In the genomic region with DNA sequence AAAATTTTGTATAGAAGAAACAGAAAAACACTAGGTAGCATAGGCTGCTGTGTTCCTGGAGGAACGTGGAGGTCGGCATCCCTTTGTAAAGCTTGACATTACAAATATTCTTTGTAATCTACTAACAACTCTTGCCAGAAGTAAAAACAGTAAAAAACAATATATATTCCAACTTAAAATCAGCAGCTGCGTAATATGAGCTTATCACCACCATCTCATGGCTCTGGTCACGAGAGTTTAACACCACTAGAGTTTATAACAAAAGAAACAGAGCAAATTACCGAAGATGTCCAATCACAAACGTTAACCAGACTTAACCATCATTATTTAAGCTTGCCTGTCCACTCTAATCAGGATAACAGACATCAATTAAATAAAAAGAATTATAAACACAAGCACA, we compare ENCODE assay signal across 18 cellular contexts.
A peak's percentile ranks its signal among the peaks of the same experiment; 100 is the strongest.
DNase-seq lines count a peak whose midpoint lies in the region; ATAC-seq and TF ChIP-seq lines count a peak whose summit lies in the region.
"Had no signal": no experiment of that assay in that cellular context is flagged by ENCODE, and none has a peak within 500 bp of the region (broad histone marks: within the 10 kb centered on the region; RNA-seq: fewer than 3 reads in every experiment).

No MANE protein-coding gene starts in this region.

- H3K4me1 Mint-ChIP-seq in activated T-cell treated with anti-CD3 and anti-CD28 coated beads, Interleukin-2, amount 50 U/mL, for 4 hours (ENCODE audit: low read depth): no peaks in the 10 kb centered on the region
- no peaks in the 10 kb centered on the region for H3K4me1 Mint-ChIP-seq in nephron progenitor cell

- TF ChIP-seq CTCF in A673 (conservative IDR thresholded peaks at IDR 0.05; ENCODE audit: low read depth, low read length) (no peak), HCT116 (IDR thresholded peaks at IDR 0.05 in 2 of 3, conservative IDR thresholded peaks at IDR 0.05 in 1 of 3; ENCODE audit: borderline replicate concordance in 1 of 3, insufficient read depth in 1 of 3, low read depth in 2 of 3, low read length in 2 of 3) (no peak), SU-DHL-6 (IDR thresholded peaks at IDR 0.05; ENCODE audit: insufficient read depth, low read length, poor library complexity, severe bottlenecking) (no peak), retinal pigment epithelial cell (conservative IDR thresholded peaks at IDR 0.05; ENCODE audit: low read depth, low read length) (no peak), nephron progenitor cell (IDR thresholded peaks at IDR 0.05) (no peak)

- peaks cover 30% of the 10 kb centered on the region for H3K79me2 ChIP-seq in HCT116 (ENCODE audit: insufficient read depth, low read length)
- no peaks in the 10 kb centered on the region for H3K79me2 ChIP-seq in SU-DHL-6 (ENCODE audit: insufficient read depth, low read length)

- H3K4me1 ChIP-seq in A673 (ENCODE audit: insufficient read depth, low read length, poor library complexity, severe bottlenecking) (peaks cover 88% of the 10 kb centered on the region), HCT116 (ENCODE audit: control insufficient read depth in 1 of 2, insufficient read depth in 2 of 2, low read length in 2 of 2) (peaks cover 61 to 87% of the 10 kb centered on the region in 2 experiments)
- H3K4me1 ChIP-seq: BLaER1, HAP-1 had no signal

- H3K9ac ChIP-seq in HCT116 (ENCODE audit: low read length) (peak overlapping the region; percentile 48), SU-DHL-6 (ENCODE audit: low read length) (no peak overlapping the region)
- H3K9ac ChIP-seq: BLaER1 had no signal

- peak overlapping the region; percentile 96 for H3K27ac ChIP-seq in A673 (ENCODE audit: low read depth, low read length, poor library complexity, severe bottlenecking)
- H3K27ac ChIP-seq in HCT116 (ENCODE audit: low read depth, low read length): peak overlapping the region; percentile 94
- no peak overlapping the region for H3K27ac ChIP-seq in SU-DHL-6 (ENCODE audit: low read depth, low read length)
- H3K27ac ChIP-seq: A549, BLaER1, C4-2B had no signal

- H4K20me1 ChIP-seq in HCT116 (ENCODE audit: insufficient read depth): no peaks in the 10 kb centered on the region
- no peaks in the 10 kb centered on the region for H4K20me1 ChIP-seq in SU-DHL-6 (ENCODE audit: low read depth, low read length)
- H4K20me1 ChIP-seq: BLaER1 had no signal

- no peaks in the 10 kb centered on the region for H3F3A ChIP-seq in SU-DHL-6 (ENCODE audit: insufficient read depth)

- peaks cover 8% of the 10 kb centered on the region for H3K9me3 Mint-ChIP-seq in activated T-cell treated with anti-CD3 and anti-CD28 coated beads, Interleukin-2, amount 50 U/mL, for 4 hours
- no peaks in the 10 kb centered on the region for H3K9me3 Mint-ChIP-seq in nephron progenitor cell

- H3K4me3 ChIP-seq in A673 (ENCODE audit: low read depth, low read length, poor library complexity, severe bottlenecking) (no peak overlapping the region), HCT116 (replicated peaks in 1 of 2; ENCODE audit: low read depth in 1 of 2, low read length in 2 of 2) (no peak overlapping the region), SU-DHL-6 (ENCODE audit: insufficient read depth, low read length, poor library complexity, severe bottlenecking) (no peak overlapping the region), retinal pigment epithelial cell (ENCODE audit: low read length) (no peak overlapping the region)
- H3K4me3 ChIP-seq: A549, BLaER1, HAP-1 had no signal

- POLR2A ChIA-PET in A673 (lab: Charles Lee; ENCODE audit: low non-redundant PET): no interaction called here
- POLR2A ChIA-PET in HCT116 (lab: Charles Lee): interaction anchor here (1.1 to 1.2 kb wide), 3 partner anchors 117 to 203 kb away, joined by 3 to 4 read pairs (median 3); no protein-coding TSS in a partner anchor

- DNase-seq in A673 (ENCODE audit: low spot score) (no peak), HCT116 (ENCODE audit: low read depth, low spot score) (no peak), retinal pigment epithelial cell (ENCODE audit: low read depth) (peak; percentile 76), SW 1271 (lab: John Stamatoyannopoulos, UW) (no peak), nephron progenitor cell (no peak)
- DNase-seq in activated T-cell treated with anti-CD3 and anti-CD28 coated beads, Interleukin-2, amount 50 U/mL, for 4 hours: no peak
- DNase-seq: 8988T; Caco-2; CD4-positive, CD25-positive, alpha-beta regulatory T cell; CD8-positive, alpha-beta T cell; DMS153; DND-41; GOT3 had no signal

- RAD21 ChIA-PET in HCT116 (lab: Charles Lee; ENCODE audit: low non-redundant PET in 1 of 2, low total read pairs in 2 of 2, uncharacterized antibody in 2 of 2, unreplicated experiment in 2 of 2): no interaction called here

- no peak overlapping the region for H3K4me3 Mint-ChIP-seq in activated T-cell treated with anti-CD3 and anti-CD28 coated beads, Interleukin-2, amount 50 U/mL, for 4 hours
- no peak overlapping the region for H3K4me3 Mint-ChIP-seq in nephron progenitor cell
- H3K4me3 Mint-ChIP-seq: CD4-positive, CD25-positive, alpha-beta regulatory T cell; CD8-positive, alpha-beta T cell had no signal

- no peak overlapping the region for H3K27ac Mint-ChIP-seq in nephron progenitor cell
- H3K27ac Mint-ChIP-seq: CD4-positive, CD25-positive, alpha-beta regulatory T cell; CD8-positive, alpha-beta T cell had no signal

- no peaks in the 10 kb centered on the region for H3K36me3 ChIP-seq in A673 (ENCODE audit: insufficient read depth, low read length, poor library complexity, severe bottlenecking)
- H3K36me3 ChIP-seq in HCT116 (ENCODE audit: control insufficient read depth in 1 of 2, insufficient read depth in 2 of 2, low read length in 2 of 2): no peaks in the 10 kb centered on the region
- H3K36me3 ChIP-seq in SU-DHL-6 (ENCODE audit: low read length): no peaks in the 10 kb centered on the region
- H3K36me3 ChIP-seq: BLaER1, HAP-1 had no signal

- ATAC-seq in HCT116: no peak
- ATAC-seq in activated T-cell treated with anti-CD3 and anti-CD28 coated beads, Interleukin-2, amount 50 U/mL, for 4 hours: no peak
- ATAC-seq: A549; CD8-positive, alpha-beta T cell had no signal

- H3K4me2 ChIP-seq in HCT116 (ENCODE audit: low read length) (peak overlapping the region; percentile 25), SU-DHL-6 (ENCODE audit: low read depth, low read length, poor library complexity, severe bottlenecking) (no peak overlapping the region)
- H3K4me2 ChIP-seq: A549, BLaER1 had no signal

- H3K36me3 Mint-ChIP-seq in activated T-cell treated with anti-CD3 and anti-CD28 coated beads, Interleukin-2, amount 50 U/mL, for 4 hours (ENCODE audit: insufficient read depth): no peaks in the 10 kb centered on the region
- H3K36me3 Mint-ChIP-seq in nephron progenitor cell (ENCODE audit: low read depth): no peaks in the 10 kb centered on the region
- H3K36me3 Mint-ChIP-seq: CD4-positive, CD25-positive, alpha-beta regulatory T cell; CD8-positive, alpha-beta T cell had no signal

- no peak for TF ChIP-seq RAD21 in HCT116 (IDR thresholded peaks at IDR 0.05; ENCODE audit: low read depth)

- intact Hi-C loops in A673 (cut with micrococcal nuclease; ENCODE audit: unreplicated experiment): loop anchor here (5.0 to 10.0 kb wide), 2 partner anchors 122 to 1150 kb away; no protein-coding TSS in a partner anchor
- intact Hi-C loops in HCT116 (cut with micrococcal nuclease): no loop called here

- H3K27me3 ChIP-seq in A673 (replicated peaks; ENCODE audit: insufficient read depth, low read depth, low read length, poor library complexity) (no peaks in the 10 kb centered on the region), HCT116 (ENCODE audit: insufficient read depth, low read length) (no peaks in the 10 kb centered on the region), SU-DHL-6 (ENCODE audit: low read length) (no peaks in the 10 kb centered on the region)
- H3K27me3 ChIP-seq: BLaER1 had no signal

- H3K27me3 Mint-ChIP-seq in activated T-cell treated with anti-CD3 and anti-CD28 coated beads, Interleukin-2, amount 50 U/mL, for 4 hours (ENCODE audit: low read depth): no peaks in the 10 kb centered on the region
- no peaks in the 10 kb centered on the region for H3K27me3 Mint-ChIP-seq in nephron progenitor cell (ENCODE audit: low read depth, poor library complexity)
- H3K27me3 Mint-ChIP-seq: CD4-positive, CD25-positive, alpha-beta regulatory T cell had no signal

- CTCF ChIA-PET in A673 (lab: Charles Lee) (interaction anchor here (0.6 kb wide), 1 partner anchor 51 kb away, joined by 4 read pairs; no protein-coding TSS in a partner anchor), HCT116 (lab: Charles Lee) (no interaction called here)

- no peak for TF ChIP-seq POLR2A in HCT116 (IDR thresholded peaks at IDR 0.05; ENCODE audit: borderline replicate concordance, extremely low read depth, insufficient read depth, insufficient read length)

- H3K9me2 ChIP-seq in HCT116 (ENCODE audit: insufficient read depth) (no peaks in the 10 kb centered on the region), SU-DHL-6 (replicated peaks; ENCODE audit: insufficient read depth, low read length) (no peaks in the 10 kb centered on the region)

- BruUV-seq in A673 (replicated peaks; lab: Mats Ljungman, UMichigan) (no TSS peak), HCT116 (replicated peaks; lab: Mats Ljungman, UMichigan) (no TSS peak)

- H3K9me3 ChIP-seq in A673 (ENCODE audit: low read depth, low read length, poor library complexity, severe bottlenecking) (no peaks in the 10 kb centered on the region), HCT116 (ENCODE audit: control insufficient read depth in 1 of 2, insufficient read depth in 1 of 2, low read depth in 1 of 2, low read length in 2 of 2) (no peaks in the 10 kb centered on the region), SU-DHL-6 (ENCODE audit: insufficient read depth, low read length) (no peaks in the 10 kb centered on the region)
- H3K9me3 ChIP-seq: A549, BLaER1, Caco-2, HAP-1 had no signal

- H2AFZ ChIP-seq in HCT116 (ENCODE audit: low read depth, low read length, poor library complexity, severe bottlenecking) (no peak overlapping the region), SU-DHL-6 (ENCODE audit: low read depth, low read length, severe bottlenecking) (peak overlapping the region; percentile 32)

TF ChIP-seq in HCT116, 20 proteins besides CTCF, POLR2A, EP300 and RAD21 (continues in another document):
- no peak for TF ChIP-seq EGR1 (IDR thresholded peaks at IDR 0.05; ENCODE audit: low read depth)
- TF ChIP-seq EZH2phosphoT487 (IDR thresholded peaks at IDR 0.05; ENCODE audit: borderline replicate concordance): no peak
- TF ChIP-seq SP1 (IDR thresholded peaks at IDR 0.05; ENCODE audit: low read depth): peak; percentile 6; the same call in 1 of the 2 replicates
- TF ChIP-seq YY1 (IDR thresholded peaks at IDR 0.05; ENCODE audit: extremely low read depth, insufficient replicate concordance, low read depth, low read length): no peak
